In the genomic region with DNA sequence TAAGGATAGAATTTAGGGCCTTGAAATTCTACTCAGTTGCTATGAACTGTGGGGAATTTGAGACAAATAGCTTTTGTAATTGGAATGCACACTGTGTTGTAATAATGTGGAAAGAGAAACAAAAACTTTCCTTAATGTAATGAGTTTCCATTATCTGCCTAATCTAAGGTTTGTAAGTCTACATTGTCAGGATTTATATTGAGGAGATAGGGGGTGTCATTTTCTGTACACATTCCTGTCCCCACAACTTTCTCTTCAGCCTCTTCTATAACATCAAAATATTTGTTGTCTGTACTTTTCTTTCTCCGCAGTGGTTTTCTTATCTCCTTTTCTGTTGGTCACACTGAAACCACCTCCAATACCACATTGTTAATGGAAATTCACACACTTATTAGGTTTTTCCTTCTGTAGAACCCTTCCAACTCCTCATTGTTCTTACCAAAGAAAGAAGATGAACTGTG, we compare ENCODE assay signal across 8 cellular contexts. TPM values are rescaled to one million over a fixed set of nuclear protein-coding genes. Genes with fewer than 3 reads are reported as not detected.
DNase-seq lines count a peak whose midpoint lies in the region; ATAC-seq lines count a peak whose summit lies in the region.

No MANE protein-coding gene starts in this region.

- DNase-seq in OCI-M1 (lab: John Stamatoyannopoulos, UW) (peak; percentile 79), dermis blood vessel endothelial cell (peak; percentile 44), neuronal stem cell (ENCODE audit: low spot score) (no peak), SKM-1 treated with dmso at 0.1 percent for 144 hours (lab: John Stamatoyannopoulos, UW; ENCODE audit: unreplicated experiment) (no peak)

- H2AK5ac ChIP-seq in neuronal stem cell (ENCODE audit: low read depth, low read length) = no peak overlapping the region

- no CpG with 5 or more reads among the region's 1 CpG for WGBS in neuronal stem cell (ENCODE audit: extremely low coverage in 2 of 2, insufficient read length in 2 of 2, insufficient replicate concordance in 1 of 2), 2 donors

- H3K4me1 ChIP-seq in BLaER1 = peaks cover 75% of the 10 kb centered on the region
- peaks cover 0 to 31% of the 10 kb centered on the region in 2 donors for H3K4me1 ChIP-seq in neuronal stem cell (ENCODE audit: control insufficient read depth in 2 of 2, insufficient read depth in 1 of 2, low read depth in 1 of 2, low read length in 2 of 2)

- no peak overlapping the region for H3K4ac ChIP-seq in neuronal stem cell (ENCODE audit: low read length)

- no peaks in the 10 kb centered on the region for H3K79me1 ChIP-seq in neuronal stem cell (ENCODE audit: low read depth, low read length)

- no peak overlapping the region for H4K8ac ChIP-seq in neuronal stem cell (ENCODE audit: low read depth, low read length)

- H3K4me3 ChIP-seq in BLaER1 = peak overlapping the region; percentile 17
- H3K4me3 ChIP-seq in neuronal stem cell (ENCODE audit: low read length in 2 of 2) = no peak overlapping the region

- H2BK120ac ChIP-seq in neuronal stem cell (ENCODE audit: low read depth, low read length) = no peak overlapping the region

- no peak overlapping the region for H2BK12ac ChIP-seq in neuronal stem cell (ENCODE audit: low read length)

- H3K27ac ChIP-seq in BLaER1 (peak overlapping the region; percentile 87), neuronal stem cell (replicated peaks; ENCODE audit: low read length) (no peak overlapping the region)

- H4K91ac ChIP-seq in neuronal stem cell (ENCODE audit: low read depth, low read length, poor library complexity) = no peak overlapping the region

- no peak overlapping the region for H2BK5ac ChIP-seq in neuronal stem cell (ENCODE audit: low read length)

- H3K9me3 ChIP-seq in BLaER1 = peaks cover 6% of the 10 kb centered on the region; the same call in 1 of the 2 replicates
- no peaks in the 10 kb centered on the region for H3K9me3 ChIP-seq in neuronal stem cell (replicated peaks in 1 of 2; ENCODE audit: control insufficient read depth in 2 of 2, insufficient read depth in 1 of 2, low read depth in 1 of 2, low read length in 2 of 2)

- H3K27me3 ChIP-seq in BLaER1 (no peaks in the 10 kb centered on the region), neuronal stem cell (ENCODE audit: control insufficient read depth in 3 of 3, insufficient read depth in 3 of 3, low read depth in 1 of 3, low read length in 3 of 3) (no peaks in the 10 kb centered on the region)

- H3K9ac ChIP-seq in BLaER1 (peak overlapping the region; percentile 73), neuronal stem cell (ENCODE audit: low read depth, low read length, poor library complexity) (no peak overlapping the region)

- H3K36me3 ChIP-seq in BLaER1 = peaks cover 44% of the 10 kb centered on the region
- no peaks in the 10 kb centered on the region for H3K36me3 ChIP-seq in neuronal stem cell (replicated peaks in 1 of 2; ENCODE audit: control insufficient read depth in 2 of 2, insufficient read depth in 2 of 2, low read length in 2 of 2)

- no peak overlapping the region for H3K18ac ChIP-seq in neuronal stem cell (ENCODE audit: low read length)

- H3K4me2 ChIP-seq in BLaER1 (peak overlapping the region; percentile 83), neuronal stem cell (ENCODE audit: insufficient read depth, low read length, poor library complexity, severe bottlenecking) (no peak overlapping the region)

- no peak overlapping the region for H3K14ac ChIP-seq in neuronal stem cell (ENCODE audit: low read length)

- H2AFZ ChIP-seq in neuronal stem cell (ENCODE audit: low read length) = peak overlapping the region; percentile 71

- H2BK15ac ChIP-seq in neuronal stem cell (ENCODE audit: low read length) = no peak overlapping the region

- ATAC-seq in GM18861 (IDR thresholded peaks at IDR 0.05; ENCODE audit: unreplicated experiment) = no peak
- ATAC-seq in HG03280 (IDR thresholded peaks at IDR 0.05; ENCODE audit: unreplicated experiment) = no peak
- no peak for ATAC-seq in GM21367 (IDR thresholded peaks at IDR 0.05; ENCODE audit: unreplicated experiment)

- H3K23ac ChIP-seq in neuronal stem cell (ENCODE audit: low read depth, low read length, poor library complexity) = no peak overlapping the region

- no peaks in the 10 kb centered on the region for H4K20me1 ChIP-seq in BLaER1

RNA-seq across cellular contexts. Expression of gene ARID5B, which starts 41.5 kb away (rescaled TPM):
- total RNA-seq in dermis blood vessel endothelial cell = 14.0 and 16.1 TPM in 2 replicates
- 1.8 TPM for polyA plus RNA-seq in neuronal stem cell (2013, experiment 1 of 2)
- polyA plus RNA-seq in neuronal stem cell (2013, experiment 2 of 2) = 1.8 TPM

Comparison
In these comparisons a context has a peak if more than half of its experiments do, and no peak if none do; other contexts are left out.
1. DNase-seq: peak in OCI-M1 (single experiment) and dermis blood vessel endothelial cell (single experiment); none in neuronal stem cell (single experiment) and SKM-1 treated with dmso at 0.1 percent for 144 hours (single experiment).